ENCODE assay signal across 8 cellular contexts in the genomic region with DNA sequence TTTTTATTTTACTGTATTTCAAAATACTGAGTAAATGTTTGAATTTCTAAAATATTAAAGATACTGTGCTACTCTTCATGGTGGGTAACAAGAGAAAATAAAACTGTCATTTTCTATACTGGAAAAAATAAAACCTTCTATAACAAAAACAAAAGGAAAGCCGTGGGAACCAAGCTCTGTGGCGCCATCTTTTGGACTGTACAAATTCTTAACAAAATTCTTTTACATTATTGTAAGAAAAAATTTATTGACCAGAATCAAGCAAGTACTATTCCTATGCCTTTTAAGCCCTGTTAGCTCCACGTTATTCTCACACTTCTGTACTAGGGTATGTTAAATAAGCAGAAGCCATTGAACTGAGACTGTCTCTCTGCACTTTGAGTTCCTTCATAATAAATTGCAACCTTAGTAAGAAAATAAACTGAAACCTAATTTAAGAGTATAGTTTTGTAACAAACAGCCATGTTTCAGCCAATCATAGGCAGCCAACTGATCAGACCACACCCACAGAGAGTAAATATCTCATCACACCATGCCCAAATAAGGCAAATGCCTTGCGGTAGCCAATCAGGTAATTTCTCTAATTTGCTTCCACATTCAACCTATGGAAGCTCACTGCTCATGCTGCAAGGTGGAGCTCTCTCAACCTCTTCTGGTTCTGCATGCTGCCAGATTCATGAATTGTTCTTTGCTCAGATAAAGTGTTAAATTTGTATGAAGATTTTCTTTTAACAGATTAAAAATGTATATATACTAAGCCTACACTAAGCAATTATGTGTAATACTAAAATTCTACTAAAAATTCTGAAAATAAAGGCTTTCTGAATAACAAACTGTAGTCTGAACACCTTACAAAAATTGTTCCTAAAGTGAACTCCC. TPM values are rescaled to one million over a fixed set of nuclear protein-coding genes. Genes with fewer than 3 reads are reported as not detected.
DNase-seq lines count a peak whose midpoint lies in the region; ATAC-seq, FAIRE-seq and TF ChIP-seq lines count a peak whose summit lies in the region.

No MANE protein-coding gene starts in this region.

- TF ChIP-seq CTCF in Calu3 (IDR thresholded peaks at IDR 0.05; ENCODE audit: unreplicated experiment) (peak; percentile 31), epithelial cell of esophagus (IDR thresholded peaks at IDR 0.05; ENCODE audit: insufficient read depth, low read depth, low read length, missing control alignments) (peak; percentile 51), pancreas (IDR thresholded peaks at IDR 0.05) (peak in 2 of 4 donors; percentile 11 to 18)

- peak; percentile 9 for FAIRE-seq in pancreas (lab: Jason Lieb, UNC)

- no TSS peak for BruUV-seq in Calu3 (replicated peaks; lab: Mats Ljungman, UMichigan)

- intact Hi-C loops in Calu3 (cut with micrococcal nuclease; ENCODE audit: unreplicated experiment) (loop anchor here (2.0 kb wide), 1 partner anchor 185 kb away; no protein-coding TSS in a partner anchor), pancreas (cut with DNase I) (no loop called here)

- H3K27me3 Mint-ChIP-seq in Calu3 (ENCODE audit: unreplicated experiment), result no peaks in the 10 kb centered on the region

- H3K4me1 Mint-ChIP-seq in Calu3 (ENCODE audit: low read depth, unreplicated experiment), result peaks cover 26% of the 10 kb centered on the region

- H3K4me3 ChIP-seq in epithelial cell of esophagus (ENCODE audit: low read length), result no peak overlapping the region
- no peak overlapping the region for H3K4me3 ChIP-seq in pancreas

- H3K27me3 ChIP-seq in pancreas, result no peaks in the 10 kb centered on the region

- CTCF ChIA-PET in Calu3 (lab: Charles Lee), result interaction anchor here (0.6 kb wide), 1 partner anchor 36 kb away, joined by 4 read pairs; no protein-coding TSS in a partner anchor

- no peak overlapping the region for H3K27ac Mint-ChIP-seq in Calu3 (ENCODE audit: unreplicated experiment)

- no peak for DNase-seq in Calu3
- peak; percentile 61 for DNase-seq in HCEC 1CT
- peak; percentile 49 for DNase-seq in RKO (ENCODE audit: low spot score)
- peak; percentile 53 for DNase-seq in epithelial cell of esophagus (ENCODE audit: low read depth)
- no peak for DNase-seq in pancreas

- 64 to 70% methylated on average over 4 of the region's 4 CpGs for WGBS in pancreas, 2 donors

- peaks cover 0 to 2% (median 0%) of the 10 kb centered on the region in 3 donors for H3K4me1 ChIP-seq in pancreas

- no peaks in the 10 kb centered on the region for H3K36me3 ChIP-seq in pancreas

- no peaks in the 10 kb centered on the region for H3K9me3 Mint-ChIP-seq in Calu3 (ENCODE audit: low read depth, unreplicated experiment)

- ATAC-seq in pancreas (peak; percentile 25 to 29 (median 29)), HG02571 (IDR thresholded peaks at IDR 0.05; ENCODE audit: unreplicated experiment) (no peak), HG02623 (IDR thresholded peaks at IDR 0.05; ENCODE audit: unreplicated experiment) (no peak), GM21825 (IDR thresholded peaks at IDR 0.05; ENCODE audit: unreplicated experiment) (no peak)

- peaks cover 10% of the 10 kb centered on the region for H3K36me3 Mint-ChIP-seq in Calu3 (ENCODE audit: insufficient read depth, unreplicated experiment)

- H3K27ac ChIP-seq in pancreas, result no peak overlapping the region

- H3K9me3 ChIP-seq in pancreas, result no peaks in the 10 kb centered on the region

- no peak overlapping the region for H3K4me3 Mint-ChIP-seq in Calu3 (ENCODE audit: low read depth, unreplicated experiment)

RNA-seq across cellular contexts. Expression of a gene that starts 42.2 kb away (rescaled TPM):
- total RNA-seq in Calu3 (2022) (35.1 and 44.6 TPM in 2 replicates), pancreas (10 to 100 TPM; 17.6 to 29.3 (median 22.6) TPM)
- 10 to 100 TPM in 1 of 2 donors, 1 to 10 TPM in 1; 7.6 to 14.3 TPM for polyA plus RNA-seq in pancreas

Comparison
In these comparisons a context has a peak if more than half of its experiments do, and no peak if none do; other contexts are left out.
1. DNase-seq: peak in HCEC 1CT (single experiment), RKO (single experiment) and epithelial cell of esophagus (single experiment); none in Calu3 (single experiment) and pancreas (0 of 6).
2. ATAC-seq: peak in pancreas (4 of 4); none in HG02571 (single experiment), HG02623 (single experiment) and GM21825 (single experiment).